Comparison of ENCODE assay signal across 15 cellular contexts in the genomic region with DNA sequence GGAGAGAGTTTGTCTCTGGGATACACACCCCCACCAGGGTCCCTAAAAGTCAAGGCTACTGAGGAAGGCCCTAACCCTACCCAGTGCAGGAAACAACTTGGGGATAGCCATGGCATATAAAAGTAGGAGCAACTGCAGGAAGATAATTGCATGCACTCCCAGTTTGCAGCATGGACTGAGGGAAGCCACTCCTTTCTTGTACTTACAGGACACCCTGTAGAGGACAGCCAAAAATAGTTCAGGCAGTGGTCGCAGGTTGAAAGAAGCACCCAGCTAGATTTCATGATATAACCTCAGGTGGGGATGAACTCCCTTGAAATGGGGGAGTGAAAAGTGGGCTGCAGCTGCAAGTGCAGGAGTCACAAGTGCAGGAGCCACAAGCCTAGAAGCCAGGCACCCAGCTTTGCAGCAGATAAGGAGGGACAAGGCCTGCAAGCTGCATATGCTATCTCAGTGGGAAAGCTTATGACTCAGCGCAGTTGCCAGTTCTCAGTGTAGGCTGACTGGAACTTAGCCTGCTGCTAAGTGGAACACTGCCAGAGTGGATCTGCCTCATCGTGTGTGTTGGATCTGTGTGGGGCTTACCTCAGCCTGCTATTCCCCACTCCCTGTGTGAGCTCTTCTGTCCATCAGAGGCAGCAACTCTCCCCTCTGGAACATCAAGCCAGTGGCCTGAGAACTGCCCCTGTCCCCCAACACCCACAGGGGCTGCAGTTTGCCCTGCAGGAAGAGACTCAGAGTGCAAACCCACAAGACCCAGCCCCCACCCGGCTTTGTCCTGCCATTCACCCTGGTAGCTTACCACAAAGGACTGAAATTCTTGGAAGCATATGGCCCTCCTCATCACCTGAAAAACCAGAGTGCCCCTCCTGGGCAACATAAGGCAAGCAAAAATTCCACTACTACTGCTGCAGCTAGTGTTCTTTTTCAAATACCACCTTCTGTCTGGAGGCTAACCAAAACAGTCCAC. TPM values are rescaled to one million over a fixed set of nuclear protein-coding genes. Genes with fewer than 3 reads are reported as not detected.
A peak's percentile ranks its signal among the peaks of the same experiment; 100 is the strongest.
DNase-seq lines count a peak whose midpoint lies in the region; ATAC-seq and TF ChIP-seq lines count a peak whose summit lies in the region.
"Had no signal": no experiment of that assay in that cellular context is flagged by ENCODE, and none has a peak within 500 bp of the region (broad histone marks: within the 10 kb centered on the region; RNA-seq: fewer than 3 reads in every experiment).

No MANE protein-coding gene starts in this region.

- H3K27ac ChIP-seq in heart left ventricle = peak overlapping the region in 1 of 12 donors; percentile 24
- H3K27ac ChIP-seq in coronary artery = no peak overlapping the region
- H3K27ac ChIP-seq: C4-2B, colonic mucosa, GM23248 had no signal

- no peak for TF ChIP-seq POLR2A in heart left ventricle (IDR thresholded peaks at IDR 0.05)

- peaks cover 8% of the 10 kb centered on the region; the same call in 1 of the 2 replicates for H3K27me3 Mint-ChIP-seq in WTC11 (ENCODE audit: low read depth)
- H3K27me3 Mint-ChIP-seq in stimulated activated naive B cell treated with anti-CD40 and anti-IgM and Interleukin-4, amounts not matched to agents 10 μg/mL and 1 μg/mL and 100 μg/mL, for 72 hours = no peaks in the 10 kb centered on the region

- 40 to 48% (median 44%) methylated on average over 4 of the region's 4 CpGs for WGBS in heart left ventricle, 4 donors

- ATAC-seq in WTC11 (peak; percentile 65), heart left ventricle (peak; percentile 82 to 97 (median 92)), HG03097 (IDR thresholded peaks at IDR 0.05; ENCODE audit: low FRiP score, unreplicated experiment) (no peak)
- ATAC-seq in stimulated activated naive B cell treated with anti-CD40 and anti-IgM and Interleukin-4, amounts not matched to agents 10 μg/mL and 1 μg/mL and 100 μg/mL, for 72 hours (replicated peaks) = peak in 1 of 2 donors; percentile 10
- ATAC-seq: Panc1; stimulated activated naive CD8-positive, alpha-beta T cell treated with anti-CD3 and anti-CD28 coated beads, Interleukin-15, Interleukin-2, amounts not matched to agents 100 U/mL and 50 U/mL, for 24 hours had no signal

- H3K4me3 Mint-ChIP-seq in WTC11 = no peak overlapping the region
- H3K4me3 Mint-ChIP-seq in stimulated activated naive B cell treated with anti-CD40 and anti-IgM and Interleukin-4, amounts not matched to agents 10 μg/mL and 1 μg/mL and 100 μg/mL, for 72 hours = no peak overlapping the region

- CTCF ChIA-PET in WTC11 (lab: Charles Lee) = no interaction called here

- no peak overlapping the region for H3K27ac Mint-ChIP-seq in WTC11
- H3K27ac Mint-ChIP-seq in stimulated activated naive B cell treated with anti-CD40 and anti-IgM and Interleukin-4, amounts not matched to agents 10 μg/mL and 1 μg/mL and 100 μg/mL, for 72 hours = peak overlapping the region; percentile 20

- DNase-seq in MG63 (peak; percentile 73), WTC11 (ENCODE audit: low spot score) (no peak), heart left ventricle (peak in 4 of 5 donors; percentile 20 to 61 (median 50)), coronary artery (ENCODE audit: low spot score) (no peak), head of caudate nucleus (no peak)
- no peak for DNase-seq in stimulated activated naive B cell treated with anti-CD40 and anti-IgM and Interleukin-4, amounts not matched to agents 10 μg/mL and 1 μg/mL and 100 μg/mL, for 72 hours
- DNase-seq: activated gamma-delta T cell treated with Interleukin-2 at 50 U/mL for 16 hours; colonic mucosa; GM23248; stimulated activated CD4-positive, alpha-beta T cell treated with anti-CD3 and anti-CD28 coated beads, Interleukin-4, amount 100 ng/mL, for 4 hours; stimulated activated naive CD8-positive, alpha-beta T cell treated with anti-CD3 and anti-CD28 coated beads, Interleukin-15, Interleukin-2, amounts not matched to agents 100 U/mL and 50 U/mL, for 24 hours had no signal

- peaks cover 50% of the 10 kb centered on the region for H3K4me1 Mint-ChIP-seq in WTC11
- H3K4me1 Mint-ChIP-seq in stimulated activated naive B cell treated with anti-CD40 and anti-IgM and Interleukin-4, amounts not matched to agents 10 μg/mL and 1 μg/mL and 100 μg/mL, for 72 hours = no peaks in the 10 kb centered on the region

- POLR2A ChIA-PET in WTC11 (lab: Charles Lee) = no interaction called here

- H3K27me3 ChIP-seq in MG63 (no peaks in the 10 kb centered on the region), heart left ventricle (no peaks in the 10 kb centered on the region)
- H3K27me3 ChIP-seq: colonic mucosa had no signal

- no peaks in the 10 kb centered on the region for H3K9me3 Mint-ChIP-seq in WTC11
- peaks cover 0 to 5% of the 10 kb centered on the region in 2 donors for H3K9me3 Mint-ChIP-seq in stimulated activated naive B cell treated with anti-CD40 and anti-IgM and Interleukin-4, amounts not matched to agents 10 μg/mL and 1 μg/mL and 100 μg/mL, for 72 hours

- H3K9me3 ChIP-seq in MG63 = no peaks in the 10 kb centered on the region
- peaks cover 0 to 10% (median 0%) of the 10 kb centered on the region in 12 donors for H3K9me3 ChIP-seq in heart left ventricle
- H3K9me3 ChIP-seq: colonic mucosa had no signal

- no peaks in the 10 kb centered on the region for H3K36me3 ChIP-seq in MG63
- H3K36me3 ChIP-seq in heart left ventricle = no peaks in the 10 kb centered on the region
- H3K36me3 ChIP-seq: colonic mucosa had no signal

- TF ChIP-seq CTCF in WTC11 (IDR thresholded peaks at IDR 0.05) (no peak), heart left ventricle (IDR thresholded peaks at IDR 0.05) (no peak), coronary artery (IDR thresholded peaks at IDR 0.05) (no peak)

- no peaks in the 10 kb centered on the region for H3K36me3 Mint-ChIP-seq in WTC11
- H3K36me3 Mint-ChIP-seq in stimulated activated naive B cell treated with anti-CD40 and anti-IgM and Interleukin-4, amounts not matched to agents 10 μg/mL and 1 μg/mL and 100 μg/mL, for 72 hours = no peaks in the 10 kb centered on the region

- H3K4me3 ChIP-seq in MG63 = no peak overlapping the region
- H3K4me3 ChIP-seq in heart left ventricle = no peak overlapping the region
- H3K4me3 ChIP-seq in coronary artery = no peak overlapping the region
- H3K4me3 ChIP-seq: colonic mucosa, GM23248 had no signal

- intact Hi-C loops in heart left ventricle (cut with DNase I) = no loop called here
- intact Hi-C loops in head of caudate nucleus (cut with DNase I) = no loop called here

- H3K4me1 ChIP-seq in heart left ventricle = no peaks in the 10 kb centered on the region
- H3K4me1 ChIP-seq: colonic mucosa had no signal

TF ChIP-seq in WTC11, 78 proteins besides CTCF, POLR2A, EP300 and RAD21:
- TF ChIP-seq ERG (CRISPR knock-in tag; IDR thresholded peaks at IDR 0.05) = no peak
- no peak for TF ChIP-seq FOXP4 (CRISPR knock-in tag; IDR thresholded peaks at IDR 0.05)
- TF ChIP-seq, protein P1, sequence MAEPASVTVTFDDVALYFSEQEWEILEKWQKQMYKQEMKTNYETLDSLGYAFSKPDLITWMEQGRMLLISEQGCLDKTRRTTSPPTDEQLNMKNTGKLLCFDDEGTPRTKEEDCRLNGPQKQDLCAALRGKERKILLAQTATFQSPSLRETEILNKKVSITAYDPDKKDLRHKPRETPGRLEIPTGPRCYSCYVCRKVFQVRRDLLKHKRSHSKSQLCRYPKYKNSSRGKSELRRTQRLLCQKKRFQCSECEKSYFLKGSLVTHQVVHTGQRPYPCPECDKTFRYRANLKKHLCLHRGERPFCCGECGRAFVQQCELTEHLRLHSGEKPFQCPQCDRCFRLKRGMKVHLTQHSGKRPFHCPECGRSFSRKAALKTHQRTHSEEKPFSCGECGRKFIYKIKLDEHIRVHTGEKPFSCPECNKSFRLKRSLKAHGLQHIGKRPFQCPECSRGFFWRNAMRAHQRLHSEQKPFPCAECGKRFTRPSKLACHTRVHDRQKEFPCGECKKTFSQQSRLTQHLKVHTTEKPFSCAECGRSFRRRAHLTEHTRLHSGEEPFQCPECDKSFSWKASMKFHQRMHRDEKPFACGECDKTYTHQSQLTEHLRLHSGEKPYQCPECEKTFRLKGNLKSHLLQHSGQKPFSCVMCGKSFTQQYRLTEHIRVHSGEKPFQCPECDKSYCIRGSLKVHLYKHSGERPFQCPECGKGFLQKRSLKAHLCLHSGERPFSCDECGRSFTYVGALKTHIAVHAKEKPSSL (CRISPR knock-in tag; conservative IDR thresholded peaks at IDR 0.05) = no peak

RNA-seq across cellular contexts. Expression of gene CYLC2, which starts 42.7 kb away (rescaled TPM):
- total RNA-seq in MG63 (2014; rRNA removed; shearing (Covaris generic); ENCODE audit: low replicate concordance) = not detected in 2 replicates
- not detected in 3 replicates for total RNA-seq in WTC11 (2021)
- total RNA-seq in heart left ventricle = not detected
- not detected for polyA plus RNA-seq in heart left ventricle
- total RNA-seq: colonic mucosa; GM23248; T-helper 2 cell treated with Interferon-gamma antibody and Interleukin-4, amounts not matched to agents 100 ng/mL and 5 ng/mL, for 36 hours had no signal
- polyA plus RNA-seq: GM23248 had no signal

Comparison
In these comparisons a context has a peak if more than half of its experiments do, and no peak if none do; other contexts are left out.
1. DNase-seq: peak in MG63 (single experiment) and heart left ventricle (4 of 5); none in WTC11 (single experiment), stimulated activated naive B cell treated with anti-CD40 and anti-IgM and Interleukin-4, amounts not matched to agents 10 μg/mL and 1 μg/mL and 100 μg/mL, for 72 hours (single experiment), coronary artery (single experiment) and head of caudate nucleus (0 of 42).